ENCODE assay signal across 21 cellular contexts in the genomic region with DNA sequence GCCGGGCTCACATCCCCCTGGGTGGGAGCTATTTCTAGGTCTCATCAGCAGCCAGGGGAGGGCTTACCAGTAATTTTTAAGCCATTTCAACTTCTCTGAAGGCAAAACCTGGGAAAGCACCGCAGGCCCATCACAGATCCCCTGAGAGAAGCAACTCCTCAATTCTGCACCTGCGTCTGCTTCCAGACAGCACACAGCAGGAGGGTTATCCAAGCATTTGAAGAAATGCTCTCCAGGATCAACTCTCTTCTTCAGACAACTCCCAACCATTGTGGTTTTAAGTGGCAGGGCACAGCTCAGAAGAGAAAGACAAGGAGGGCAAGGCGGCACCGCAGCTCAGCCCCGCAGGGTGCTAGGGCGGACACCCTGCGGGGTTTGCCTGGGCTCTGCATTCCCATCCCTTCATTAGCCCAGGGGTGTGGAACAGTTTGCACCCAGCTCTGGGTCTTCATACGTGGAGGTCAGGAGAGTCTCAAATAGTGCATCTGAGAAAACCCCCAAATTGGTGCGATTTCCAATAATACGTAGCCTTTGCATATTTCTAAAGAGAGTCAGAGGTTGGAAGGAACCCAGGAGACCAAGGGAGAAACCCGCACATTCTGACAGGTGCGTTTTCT.
"Had no signal": no experiment of that assay in that cellular context is flagged by ENCODE, and none has a peak within 500 bp of the region (broad histone marks: within the 10 kb centered on the region; RNA-seq: fewer than 3 reads in every experiment).

No MANE protein-coding gene starts in this region.

- H3K4me3 ChIP-seq: heart left ventricle, lung, testis, uterus had no signal

- DNase-seq: activated CD4-positive, alpha-beta T cell treated with anti-CD3 and anti-CD28 coated beads for 4 hours; activated CD4-positive, alpha-beta T cell treated with anti-CD3 and anti-CD28 coated beads, Interleukin-2, amount 50 U/mL, for 48 hours; activated CD4-positive, CD25-positive, alpha-beta regulatory T cell; activated effector memory CD4-positive, alpha-beta T cell treated with Interleukin-2 at 50 U/mL for 16 hours; activated naive CD4-positive, alpha-beta T cell treated with anti-CD3 and anti-CD28 coated beads, Interleukin-2, amount 10 ng/mL, durations not matched to agents 7 days and 5 days; activated T-cell treated with anti-CD3 and anti-CD28 coated beads, Interleukin-2, amount 50 U/mL, for 48 hours; amygdala; cerebellar nuclear complex; immature natural killer cell; naive thymus-derived CD8-positive, alpha-beta T cell; retina; stimulated activated CD4-positive, alpha-beta T cell treated with anti-CD3 and anti-CD28 coated beads, Interleukin-2, amount 100 ng/mL, for 48 hours; stimulated activated CD8-positive, alpha-beta memory T cell treated with anti-CD3 and anti-CD28 coated beads, Interleukin-4, amount 100 ng/mL, for 48 hours; stimulated activated naive CD4-positive, alpha-beta T cell; T1000; testis; trophoblast cell; uterus had no signal

- H3K27ac ChIP-seq: heart left ventricle, testis, uterus had no signal

- ATAC-seq: heart left ventricle; left lobe of liver; naive thymus-derived CD8-positive, alpha-beta T cell had no signal
